In genomic region chr1:61627365-61627764, GRCh38 we compare ENCODE assay signal across 22 cellular contexts.
"Had no signal": no experiment of that assay in that cellular context is flagged by ENCODE, and none has a peak within 500 bp of the region (broad histone marks: within the 10 kb centered on the region; RNA-seq: fewer than 3 reads in every experiment).

No MANE protein-coding gene starts in this region.

- H3K27ac Mint-ChIP-seq: memory B cell; naive thymus-derived CD4-positive, alpha-beta T cell; nephron; neural progenitor cell; progenitor cell of endocrine pancreas; stimulated activated memory B cell treated with anti-CD40 and anti-IgM and Interleukin-4, amounts not matched to agents 10 μg/mL and 1 μg/mL and 100 μg/mL, for 72 hours had no signal

- H3K27me3 ChIP-seq: dorsolateral prefrontal cortex, gastrocnemius medialis, neural progenitor cell, spleen, tibial nerve, upper lobe of left lung had no signal

- H3K27ac ChIP-seq: dorsolateral prefrontal cortex, gastrocnemius medialis, neural progenitor cell, parathyroid adenoma, skin epidermis, thoracic aorta, tibial nerve, upper lobe of left lung had no signal

- ATAC-seq: gastrocnemius medialis; mucosa of descending colon; naive thymus-derived CD4-positive, alpha-beta T cell; stimulated activated memory B cell treated with anti-CD40 and anti-IgM and Interleukin-4, amounts not matched to agents 10 μg/mL and 1 μg/mL and 100 μg/mL, for 72 hours; stimulated activated naive CD8-positive, alpha-beta T cell treated with anti-CD3 and anti-CD28 coated beads, Interleukin-15, Interleukin-2, amounts not matched to agents 100 U/mL and 50 U/mL, for 24 hours had no signal

- H3K9me3 Mint-ChIP-seq: memory B cell; stimulated activated memory B cell treated with anti-CD40 and anti-IgM and Interleukin-4, amounts not matched to agents 10 μg/mL and 1 μg/mL and 100 μg/mL, for 72 hours had no signal

- H3K27me3 Mint-ChIP-seq: progenitor cell of endocrine pancreas had no signal

- H3K36me3 Mint-ChIP-seq: memory B cell; naive thymus-derived CD4-positive, alpha-beta T cell; stimulated activated memory B cell treated with anti-CD40 and anti-IgM and Interleukin-4, amounts not matched to agents 10 μg/mL and 1 μg/mL and 100 μg/mL, for 72 hours had no signal

- DNase-seq: dorsolateral prefrontal cortex; effector CD4-positive, alpha-beta T cell; gastrocnemius medialis; head of caudate nucleus; kidney; mucosa of descending colon; naive thymus-derived CD4-positive, alpha-beta T cell; spleen; stimulated activated CD4-positive, alpha-beta T cell treated with anti-CD3 and anti-CD28 coated beads, Interleukin-4, amount 100 ng/mL, for 4 hours; stimulated activated naive CD8-positive, alpha-beta T cell treated with anti-CD3 and anti-CD28 coated beads, Interleukin-15, Interleukin-2, amounts not matched to agents 100 U/mL and 50 U/mL, for 24 hours; substantia nigra; upper lobe of left lung had no signal

- H3K9me3 ChIP-seq: gastrocnemius medialis, mucosa of descending colon, spleen, thoracic aorta, tibial nerve, upper lobe of left lung had no signal

- H3K4me3 ChIP-seq: dorsolateral prefrontal cortex, gastrocnemius medialis, lung, mucosa of descending colon, neural progenitor cell, skin epidermis, spleen, thoracic aorta, tibial nerve, upper lobe of left lung had no signal

- H3K4me1 ChIP-seq: gastrocnemius medialis, neural progenitor cell, parathyroid adenoma, spleen, tibial nerve, upper lobe of left lung had no signal

- H3K4me1 Mint-ChIP-seq: memory B cell; nephron; neural progenitor cell; stimulated activated memory B cell treated with anti-CD40 and anti-IgM and Interleukin-4, amounts not matched to agents 10 μg/mL and 1 μg/mL and 100 μg/mL, for 72 hours had no signal

- H3K4me3 Mint-ChIP-seq: memory B cell; naive thymus-derived CD4-positive, alpha-beta T cell; nephron; neural progenitor cell; stimulated activated memory B cell treated with anti-CD40 and anti-IgM and Interleukin-4, amounts not matched to agents 10 μg/mL and 1 μg/mL and 100 μg/mL, for 72 hours had no signal
